ENCODE assay signal across 18 cellular contexts in genomic region chr14:55450539-55450938, GRCh38. TPM values are rescaled to one million over a fixed set of nuclear protein-coding genes. Genes with fewer than 3 reads are reported as not detected.
"Had no signal": no experiment of that assay in that cellular context is flagged by ENCODE, and none has a peak within 500 bp of the region (broad histone marks: within the 10 kb centered on the region; RNA-seq: fewer than 3 reads in every experiment).

No MANE protein-coding gene starts in this region.

- H3K27ac ChIP-seq: adrenal gland, ovary had no signal

- H3K4me3 Mint-ChIP-seq: activated T-helper 17 cell treated with anti-CD3 and anti-CD28 coated beads, Interleukin-2, amount 50 U/mL, for 72 hours; central memory CD8-positive, alpha-beta T cell; neural crest cell; T-helper 2 cell treated with Interferon-gamma antibody and Interleukin-4, amounts not matched to agents 5 μg/mL and 100 μg/mL, for 36 hours had no signal

- DNase-seq: activated CD4-positive, alpha-beta T cell treated with anti-CD3 and anti-CD28 coated beads, Interleukin-2, amount 50 U/mL, for 1 hour; activated naive CD4-positive, alpha-beta T cell treated with anti-CD3 and anti-CD28 coated beads, Interleukin-2, amount 50 U/mL, for 16 hours; activated T-cell treated with anti-CD3 and anti-CD28 coated beads for 4 hours; adrenal gland; erythroblast; ovary; retina; transverse colon had no signal

- ATAC-seq: activated T-helper 17 cell treated with anti-CD3 and anti-CD28 coated beads, Interleukin-2, amount 50 U/mL, for 72 hours had no signal

- H3K9me3 ChIP-seq: adrenal gland, ovary, transverse colon had no signal

- H3K4me3 ChIP-seq: adrenal gland, ovary, skin epidermis, transverse colon had no signal

- H3K36me3 ChIP-seq: adrenal gland, ovary, transverse colon had no signal

- H3K9me3 Mint-ChIP-seq: activated T-helper 17 cell treated with anti-CD3 and anti-CD28 coated beads, Interleukin-2, amount 50 U/mL, for 72 hours; central memory CD8-positive, alpha-beta T cell; neural crest cell; T-helper 2 cell treated with Interferon-gamma antibody and Interleukin-4, amounts not matched to agents 5 μg/mL and 100 μg/mL, for 36 hours had no signal

- H3K27ac Mint-ChIP-seq: T-helper 2 cell treated with Interferon-gamma antibody and Interleukin-4, amounts not matched to agents 5 μg/mL and 100 μg/mL, for 36 hours had no signal

- H3K27me3 ChIP-seq: adrenal gland, ovary, transverse colon had no signal

- H3K4me1 Mint-ChIP-seq: central memory CD8-positive, alpha-beta T cell had no signal

RNA-seq across cellular contexts. Expression of gene TBPL2, which starts 10.1 kb away (rescaled TPM):
- total RNA-seq: activated CD8-positive, alpha-beta memory T cell treated with anti-CD3 and anti-CD28 coated beads for 36 hours; activated T-helper 17 cell treated with anti-CD3 and anti-CD28 coated beads, Interleukin-2, amount 50 U/mL, for 72 hours; adrenal gland; glomerular endothelial cell; lower leg skin; mesenteric fat pad; myocyte; neural crest cell; ovary; transverse colon had no signal
